ENCODE assay signal across 1 cellular context in genomic region chr16:87851601-87852000, GRCh38.
TF ChIP-seq lines count a peak whose summit lies in the region.

No MANE protein-coding gene starts in this region.

TF ChIP-seq in HCT116, 20 proteins besides CTCF, POLR2A, EP300 and RAD21 (continued from another document):
- TF ChIP-seq ZBTB33 (IDR thresholded peaks at IDR 0.05; ENCODE audit: extremely low read depth, insufficient replicate concordance, low read length) = no peak
- no peak for TF ChIP-seq CBX3 (IDR thresholded peaks at IDR 0.05; ENCODE audit: low read depth)
- TF ChIP-seq TCF7L2 (IDR thresholded peaks at IDR 0.05; ENCODE audit: borderline replicate concordance, extremely low read depth, insufficient read depth, insufficient read length) = no peak
- no peak for TF ChIP-seq POLR2AphosphoS5 (IDR thresholded peaks at IDR 0.05; ENCODE audit: low read depth, low read length)
- no peak for TF ChIP-seq ZFX (IDR thresholded peaks at IDR 0.05)
- no peak for TF ChIP-seq JUND (IDR thresholded peaks at IDR 0.05)
- TF ChIP-seq REST (IDR thresholded peaks at IDR 0.05; ENCODE audit: low read depth) = no peak
- no peak for TF ChIP-seq SIN3A (IDR thresholded peaks at IDR 0.05; ENCODE audit: low read depth)
- no peak for TF ChIP-seq CEBPB (IDR thresholded peaks at IDR 0.05; ENCODE audit: low read depth)
- no peak for TF ChIP-seq ZNF274 (IDR thresholded peaks at IDR 0.05; ENCODE audit: low read depth, low read length)
TF ChIP-seq in HCT116: peak in this region for 0.
